In genomic region chr6:99312354-99312753, GRCh38 we compare ENCODE assay signal across 38 cellular contexts. TPM values are rescaled to one million over a fixed set of nuclear protein-coding genes. Genes with fewer than 3 reads are reported as not detected.
"Had no signal": no experiment of that assay in that cellular context is flagged by ENCODE, and none has a peak within 500 bp of the region (broad histone marks: within the 10 kb centered on the region; RNA-seq: fewer than 3 reads in every experiment).

No MANE protein-coding gene starts in this region.

- H3K36me3 Mint-ChIP-seq: activated naive CD4-positive, alpha-beta T cell treated with anti-CD3 and anti-CD28 coated beads, Interleukin-2, amount 10 ng/mL, durations not matched to agents 7 days and 5 days; activated naive CD4-positive, alpha-beta T cell treated with anti-CD3 and anti-CD28 coated beads, Interleukin-2, amount 50 U/mL, for 24 hours; activated naive CD4-positive, alpha-beta T cell treated with anti-CD3 and anti-CD28 coated beads, Interleukin-2, amount 50 U/mL, for 72 hours; activated naive CD8-positive, alpha-beta T cell; activated naive CD8-positive, alpha-beta T cell treated with anti-CD3 and anti-CD28 coated beads for 36 hours; activated naive CD8-positive, alpha-beta T cell treated with anti-CD3 and anti-CD28 coated beads, Interleukin-2, amount 10 ng/mL, durations not matched to agents 7 days and 5 days had no signal

- H3K4me1 ChIP-seq: ascending aorta, body of pancreas, breast epithelium had no signal

- DNase-seq: activated effector memory CD4-positive, alpha-beta T cell treated with anti-CD3 and anti-CD28 coated beads, Interleukin-2, amount 50 U/mL, for 16 hours; activated effector memory CD4-positive, alpha-beta T cell treated with Interleukin-2 at 50 U/mL for 16 hours; activated gamma-delta T cell; activated gamma-delta T cell treated with Interleukin-2 at 50 U/mL for 16 hours; activated naive CD4-positive, alpha-beta T cell; activated naive CD4-positive, alpha-beta T cell treated with anti-CD3 and anti-CD28 coated beads for 36 hours; activated naive CD4-positive, alpha-beta T cell treated with anti-CD3 and anti-CD28 coated beads, Interleukin-2, amount 10 ng/mL, durations not matched to agents 7 days and 5 days; activated naive CD4-positive, alpha-beta T cell treated with anti-CD3 and anti-CD28 coated beads, Interleukin-2, amount 50 U/mL, for 16 hours; activated naive CD4-positive, alpha-beta T cell treated with Interleukin-2 at 50 U/mL for 16 hours; activated naive CD8-positive, alpha-beta T cell treated with anti-CD3 and anti-CD28 coated beads for 36 hours; activated naive CD8-positive, alpha-beta T cell treated with anti-CD3 and anti-CD28 coated beads, Interleukin-2, amount 10 ng/mL, durations not matched to agents 7 days and 5 days; activated naive CD8-positive, alpha-beta T cell treated with anti-CD3 and anti-CD28 coated beads, Interleukin-2, amount 50 U/mL, for 24 hours; activated T-cell treated with anti-CD3 and anti-CD28 coated beads, Interleukin-2, amount 50 U/mL, for 1 hour; activated T-cell treated with anti-CD3 and anti-CD28 coated beads, Interleukin-2, amount 50 U/mL, for 24 hours; activated T-cell treated with anti-CD3 and anti-CD28 coated beads, Interleukin-2, amount 50 U/mL, for 4 hours; activated T-cell treated with anti-CD3 and anti-CD28 coated beads, Interleukin-2, amount 50 U/mL, for 48 hours; activated T-cell treated with anti-CD3 and anti-CD28 coated beads, Interleukin-2, amount 50 U/mL, for 72 hours; adrenal gland; amniotic stem cell; amygdala; anterior cingulate cortex; aorta; body of pancreas; brain microvascular endothelial cell; caudate nucleus; central memory CD4-positive, alpha-beta T cell; cerebellar nuclear complex had no signal

- H3K27ac Mint-ChIP-seq: activated naive CD4-positive, alpha-beta T cell treated with anti-CD3 and anti-CD28 coated beads for 36 hours; activated naive CD4-positive, alpha-beta T cell treated with anti-CD3 and anti-CD28 coated beads, Interleukin-2, amount 10 ng/mL, durations not matched to agents 7 days and 5 days; activated naive CD4-positive, alpha-beta T cell treated with anti-CD3 and anti-CD28 coated beads, Interleukin-2, amount 50 U/mL, for 24 hours; activated naive CD4-positive, alpha-beta T cell treated with anti-CD3 and anti-CD28 coated beads, Interleukin-2, amount 50 U/mL, for 72 hours; activated naive CD8-positive, alpha-beta T cell; activated naive CD8-positive, alpha-beta T cell treated with anti-CD3 and anti-CD28 coated beads for 36 hours; activated naive CD8-positive, alpha-beta T cell treated with anti-CD3 and anti-CD28 coated beads, Interleukin-2, amount 10 ng/mL, durations not matched to agents 7 days and 5 days; activated naive CD8-positive, alpha-beta T cell treated with anti-CD3 and anti-CD28 coated beads, Interleukin-2, amount 50 U/mL, for 24 hours; activated T-cell treated with anti-CD3 and anti-CD28 coated beads, Interleukin-2, amount 50 U/mL, for 24 hours; activated T-cell treated with anti-CD3 and anti-CD28 coated beads, Interleukin-2, amount 50 U/mL, for 72 hours; activated T-helper 1 cell treated with anti-CD3 and anti-CD28 coated beads, Interleukin-12 subunit alpha, Interleukin-12 subunit beta, Interleukin-2, Interleukin-4 antibody, amounts not matched to agents 30 ng/mL and 10 ng/mL and 1 ng/mL, durations not matched to agents 14 hours and 24 hours and 36 hours; activated T-helper 17 cell treated with anti-CD3 and anti-CD28 coated beads, Interleukin-2, amount 50 U/mL, for 72 hours; activated T-helper 2 cell treated with anti-CD3 and anti-CD28 coated beads, Interferon-gamma antibody, Interleukin-2, Interleukin-4, amounts not matched to agents 10 μg/mL and 5 μg/mL and 100 μg/mL, durations not matched to agents 14 hours and 24 hours and 36 hours; brain had no signal

- H3K27ac ChIP-seq: adrenal gland, ascending aorta, body of pancreas, brain microvascular endothelial cell, breast epithelium, cardiac muscle cell had no signal

- H3K36me3 ChIP-seq: adrenal gland, ascending aorta, brain microvascular endothelial cell, breast epithelium, cardiac muscle cell had no signal

- H3K4me3 Mint-ChIP-seq: activated naive CD4-positive, alpha-beta T cell treated with anti-CD3 and anti-CD28 coated beads for 36 hours; activated naive CD4-positive, alpha-beta T cell treated with anti-CD3 and anti-CD28 coated beads, Interleukin-2, amount 10 ng/mL, durations not matched to agents 7 days and 5 days; activated naive CD4-positive, alpha-beta T cell treated with anti-CD3 and anti-CD28 coated beads, Interleukin-2, amount 50 U/mL, for 24 hours; activated naive CD8-positive, alpha-beta T cell; activated naive CD8-positive, alpha-beta T cell treated with anti-CD3 and anti-CD28 coated beads for 36 hours; activated naive CD8-positive, alpha-beta T cell treated with anti-CD3 and anti-CD28 coated beads, Interleukin-2, amount 10 ng/mL, durations not matched to agents 7 days and 5 days; activated naive CD8-positive, alpha-beta T cell treated with anti-CD3 and anti-CD28 coated beads, Interleukin-2, amount 50 U/mL, for 24 hours; activated T-cell treated with anti-CD3 and anti-CD28 coated beads, Interleukin-2, amount 50 U/mL, for 24 hours; activated T-cell treated with anti-CD3 and anti-CD28 coated beads, Interleukin-2, amount 50 U/mL, for 4 hours; activated T-cell treated with anti-CD3 and anti-CD28 coated beads, Interleukin-2, amount 50 U/mL, for 72 hours; activated T-helper 1 cell treated with anti-CD3 and anti-CD28 coated beads, Interleukin-12 subunit alpha, Interleukin-12 subunit beta, Interleukin-2, Interleukin-4 antibody, amounts not matched to agents 30 ng/mL and 10 ng/mL and 1 ng/mL, durations not matched to agents 14 hours and 24 hours and 36 hours; activated T-helper 17 cell treated with anti-CD3 and anti-CD28 coated beads, Interleukin-2, amount 50 U/mL, for 72 hours; brain; central memory CD8-positive, alpha-beta T cell had no signal

- H3K4me3 ChIP-seq: adrenal gland, ascending aorta, body of pancreas, breast epithelium, cardiac muscle cell had no signal

- H3K4me1 Mint-ChIP-seq: activated naive CD4-positive, alpha-beta T cell treated with anti-CD3 and anti-CD28 coated beads, Interleukin-2, amount 10 ng/mL, durations not matched to agents 7 days and 5 days; activated naive CD4-positive, alpha-beta T cell treated with anti-CD3 and anti-CD28 coated beads, Interleukin-2, amount 50 U/mL, for 24 hours; activated naive CD8-positive, alpha-beta T cell treated with anti-CD3 and anti-CD28 coated beads for 36 hours; activated naive CD8-positive, alpha-beta T cell treated with anti-CD3 and anti-CD28 coated beads, Interleukin-2, amount 10 ng/mL, durations not matched to agents 7 days and 5 days; activated naive CD8-positive, alpha-beta T cell treated with anti-CD3 and anti-CD28 coated beads, Interleukin-2, amount 50 U/mL, for 24 hours; activated T-helper 17 cell treated with anti-CD3 and anti-CD28 coated beads, Interleukin-2, amount 50 U/mL, for 72 hours; brain; central memory CD8-positive, alpha-beta T cell had no signal

- H3K27me3 ChIP-seq: adrenal gland, ascending aorta, body of pancreas, brain microvascular endothelial cell, breast epithelium, cardiac muscle cell had no signal

- H3K9me3 Mint-ChIP-seq: activated naive CD4-positive, alpha-beta T cell treated with anti-CD3 and anti-CD28 coated beads for 36 hours; activated naive CD4-positive, alpha-beta T cell treated with anti-CD3 and anti-CD28 coated beads, Interleukin-2, amount 10 ng/mL, durations not matched to agents 7 days and 5 days; activated naive CD4-positive, alpha-beta T cell treated with anti-CD3 and anti-CD28 coated beads, Interleukin-2, amount 50 U/mL, for 24 hours; activated naive CD4-positive, alpha-beta T cell treated with anti-CD3 and anti-CD28 coated beads, Interleukin-2, amount 50 U/mL, for 72 hours; activated naive CD8-positive, alpha-beta T cell treated with anti-CD3 and anti-CD28 coated beads for 36 hours; activated naive CD8-positive, alpha-beta T cell treated with anti-CD3 and anti-CD28 coated beads, Interleukin-2, amount 10 ng/mL, durations not matched to agents 7 days and 5 days; activated naive CD8-positive, alpha-beta T cell treated with anti-CD3 and anti-CD28 coated beads, Interleukin-2, amount 50 U/mL, for 24 hours; activated T-cell treated with anti-CD3 and anti-CD28 coated beads, Interleukin-2, amount 50 U/mL, for 24 hours; activated T-cell treated with anti-CD3 and anti-CD28 coated beads, Interleukin-2, amount 50 U/mL, for 4 hours; activated T-cell treated with anti-CD3 and anti-CD28 coated beads, Interleukin-2, amount 50 U/mL, for 72 hours; activated T-helper 1 cell treated with anti-CD3 and anti-CD28 coated beads, Interleukin-12 subunit alpha, Interleukin-12 subunit beta, Interleukin-2, Interleukin-4 antibody, amounts not matched to agents 30 ng/mL and 10 ng/mL and 1 ng/mL, durations not matched to agents 14 hours and 24 hours and 36 hours; activated T-helper 17 cell treated with anti-CD3 and anti-CD28 coated beads, Interleukin-2, amount 50 U/mL, for 72 hours; activated T-helper 2 cell treated with anti-CD3 and anti-CD28 coated beads, Interferon-gamma antibody, Interleukin-2, Interleukin-4, amounts not matched to agents 10 μg/mL and 5 μg/mL and 100 μg/mL, durations not matched to agents 14 hours and 24 hours and 36 hours; brain; central memory CD8-positive, alpha-beta T cell had no signal

- H3K9me3 ChIP-seq: adrenal gland, ascending aorta, body of pancreas, breast epithelium had no signal

- ATAC-seq: activated naive CD4-positive, alpha-beta T cell treated with anti-CD3 and anti-CD28 coated beads, Interleukin-2, amount 50 U/mL, for 72 hours; activated naive CD8-positive, alpha-beta T cell treated with anti-CD3 and anti-CD28 coated beads, Interleukin-2, amount 50 U/mL, for 24 hours; activated T-cell treated with anti-CD3 and anti-CD28 coated beads, Interleukin-2, amount 50 U/mL, for 4 hours; activated T-cell treated with anti-CD3 and anti-CD28 coated beads, Interleukin-2, amount 50 U/mL, for 72 hours; activated T-helper 17 cell treated with anti-CD3 and anti-CD28 coated beads, Interleukin-2, amount 50 U/mL, for 72 hours; body of pancreas had no signal

RNA-seq across cellular contexts. Expression of gene FAXC, which starts 37.1 kb away (rescaled TPM):
- total RNA-seq: activated naive CD4-positive, alpha-beta T cell treated with anti-CD3 and anti-CD28 coated beads for 36 hours; activated naive CD4-positive, alpha-beta T cell treated with anti-CD3 and anti-CD28 coated beads, Interleukin-2, amount 50 U/mL, for 72 hours; activated naive CD8-positive, alpha-beta T cell treated with anti-CD3 and anti-CD28 coated beads for 36 hours; activated naive CD8-positive, alpha-beta T cell treated with anti-CD3 and anti-CD28 coated beads, Interleukin-2, amount 10 ng/mL, durations not matched to agents 7 days and 5 days; activated T-cell treated with anti-CD3 and anti-CD28 coated beads, Interleukin-2, amount 50 U/mL, for 4 hours; activated T-cell treated with anti-CD3 and anti-CD28 coated beads, Interleukin-2, amount 50 U/mL, for 72 hours; activated T-helper 1 cell treated with anti-CD3 and anti-CD28 coated beads, Interleukin-12 subunit alpha, Interleukin-12 subunit beta, Interleukin-2, Interleukin-4 antibody, amounts not matched to agents 30 ng/mL and 10 ng/mL and 1 ng/mL, durations not matched to agents 14 hours and 24 hours and 36 hours; activated T-helper 2 cell treated with anti-CD3 and anti-CD28 coated beads, Interferon-gamma antibody, Interleukin-2, Interleukin-4, amounts not matched to agents 10 μg/mL and 5 μg/mL and 100 μg/mL, durations not matched to agents 14 hours and 24 hours and 36 hours; ascending aorta had no signal
